13 cellular contexts compared by ENCODE assay signal in genomic region chr1:212727386-212728181, GRCh38. TPM values are rescaled to one million over a fixed set of nuclear protein-coding genes. Genes with fewer than 3 reads are reported as not detected.
A peak's percentile ranks its signal among the peaks of the same experiment; 100 is the strongest.
DNase-seq lines count a peak whose midpoint lies in the region; ATAC-seq, FAIRE-seq and TF ChIP-seq lines count a peak whose summit lies in the region.
"Had no signal": no experiment of that assay in that cellular context is flagged by ENCODE, and none has a peak within 500 bp of the region (broad histone marks: within the 10 kb centered on the region; RNA-seq: fewer than 3 reads in every experiment).

No MANE protein-coding gene starts in this region.

- H3K4me1 Mint-ChIP-seq in activated naive CD8-positive, alpha-beta T cell treated with anti-CD3 and anti-CD28 coated beads for 36 hours: peaks cover 10% of the 10 kb centered on the region

- no peak overlapping the region for H3K27ac ChIP-seq in gastrocnemius medialis
- H3K27ac ChIP-seq: left ventricle myocardium inferior had no signal

- peaks cover 34% of the 10 kb centered on the region for H3K36me3 Mint-ChIP-seq in activated naive CD8-positive, alpha-beta T cell treated with anti-CD3 and anti-CD28 coated beads for 36 hours

- H3K27me3 ChIP-seq in gastrocnemius medialis: no peaks in the 10 kb centered on the region

- no peaks in the 10 kb centered on the region for H3K4me1 ChIP-seq in gastrocnemius medialis
- H3K4me1 ChIP-seq: left ventricle myocardium inferior had no signal

- no peak overlapping the region for H3K4me3 ChIP-seq in gastrocnemius medialis
- H3K4me3 ChIP-seq: left ventricle myocardium inferior had no signal

- FAIRE-seq in H54 (lab: Jason Lieb, UNC): peak; percentile 89
- FAIRE-seq: GM12891 had no signal

- H3K9me3 Mint-ChIP-seq in activated naive CD8-positive, alpha-beta T cell treated with anti-CD3 and anti-CD28 coated beads for 36 hours: peaks cover 5% of the 10 kb centered on the region

- H3K27ac Mint-ChIP-seq in activated naive CD8-positive, alpha-beta T cell treated with anti-CD3 and anti-CD28 coated beads for 36 hours: peak overlapping the region; percentile 54

- H3K4me3 Mint-ChIP-seq in activated naive CD8-positive, alpha-beta T cell treated with anti-CD3 and anti-CD28 coated beads for 36 hours: no peak overlapping the region

- intact Hi-C loops in gastrocnemius medialis (cut with DNase I; ENCODE audit: low total_unique reads): no loop called here

- H3K27me3 Mint-ChIP-seq in activated naive CD8-positive, alpha-beta T cell treated with anti-CD3 and anti-CD28 coated beads for 36 hours: no peaks in the 10 kb centered on the region
- H3K27me3 Mint-ChIP-seq: CD8-positive, alpha-beta memory T cell had no signal

- in situ Hi-C loops in gastrocnemius medialis (cut with MboI; ENCODE audit: low sequenced_read_pairs in 4 of 4): no loop called here

- H3K9me3 ChIP-seq in gastrocnemius medialis: no peaks in the 10 kb centered on the region
- H3K9me3 ChIP-seq: left ventricle myocardium inferior had no signal

- TF ChIP-seq CTCF in gastrocnemius medialis (IDR thresholded peaks at IDR 0.05 in 4 of 5, conservative IDR thresholded peaks at IDR 0.05 in 1 of 5): no peak

- ATAC-seq in GM19397 (IDR thresholded peaks at IDR 0.05; ENCODE audit: unreplicated experiment): no peak
- no peak for ATAC-seq in gastrocnemius medialis

- DNase-seq in AG08396 (ENCODE audit: low spot score) (peak; percentile 17), H54 (ENCODE audit: insufficient read length, low spot score) (peak; percentile 53), kidney tubule cell (ENCODE audit: low spot score) (peak; percentile 71), NCI-H187 (lab: John Stamatoyannopoulos, UW) (no peak), gastrocnemius medialis (no peak)
- DNase-seq in activated naive CD8-positive, alpha-beta T cell treated with anti-CD3 and anti-CD28 coated beads for 36 hours: no peak
- no peak for DNase-seq in stimulated activated CD4-positive, alpha-beta T cell treated with anti-CD3 and anti-CD28 coated beads, Interleukin-2, amount 100 ng/mL, for 48 hours
- DNase-seq: central memory CD4-positive, alpha-beta T cell; left ventricle myocardium inferior; NCI-H1417 treated with DMSO at 0.1 percent for 48 hours had no signal

- no peaks in the 10 kb centered on the region for H3K36me3 ChIP-seq in gastrocnemius medialis

- TF ChIP-seq POLR2A in H54 (IDR thresholded peaks at IDR 0.05; ENCODE audit: low read depth, low read length) (no peak), gastrocnemius medialis (IDR thresholded peaks at IDR 0.05) (no peak)

RNA-seq across cellular contexts. Expression of gene BATF3, which starts 27.9 kb away (rescaled TPM):
- total RNA-seq in activated naive CD8-positive, alpha-beta T cell treated with anti-CD3 and anti-CD28 coated beads for 36 hours: 10 to 100 TPM; 74.7 to 77.9 TPM
- total RNA-seq in gastrocnemius medialis: 1 to 10 TPM in 1 of 4 donors, under 1 TPM in 1, not detected in 2; 0.38 to 5.1 TPM

Comparison
In these comparisons a context has a peak if more than half of its experiments do, and no peak if none do; other contexts are left out.
1. DNase-seq: peak in AG08396 (single experiment), H54 (single experiment) and kidney tubule cell (single experiment); none in activated naive CD8-positive, alpha-beta T cell treated with anti-CD3 and anti-CD28 coated beads for 36 hours (single experiment), stimulated activated CD4-positive, alpha-beta T cell treated with anti-CD3 and anti-CD28 coated beads, Interleukin-2, amount 100 ng/mL, for 48 hours (0 of 2), NCI-H187 (0 of 2) and gastrocnemius medialis (0 of 2).
2. RNA of gene BATF3, which starts 27.9 kb away (total RNA-seq): 74.7 to 77.9 TPM in activated naive CD8-positive, alpha-beta T cell treated with anti-CD3 and anti-CD28 coated beads for 36 hours; 0.38 to 5.1 TPM in gastrocnemius medialis; every median in the first group is over 10 times any median in the second.